In genomic region chr3:126938520-126939346, GRCh38 we compare ENCODE assay signal across 24 cellular contexts. TPM values are rescaled to one million over a fixed set of nuclear protein-coding genes. Genes with fewer than 3 reads are reported as not detected.
DNase-seq lines count a peak whose midpoint lies in the region; FAIRE-seq and TF ChIP-seq lines count a peak whose summit lies in the region.
"Had no signal": no experiment of that assay in that cellular context is flagged by ENCODE, and none has a peak within 500 bp of the region (broad histone marks: within the 10 kb centered on the region; RNA-seq: fewer than 3 reads in every experiment).

No MANE protein-coding gene starts in this region.

- BruUV-seq in MCF 10A (replicated peaks; lab: Mats Ljungman, UMichigan), result no TSS peak

- H3K27me3 Mint-ChIP-seq in MCF 10A (ENCODE audit: insufficient read depth, unreplicated experiment), result no peaks in the 10 kb centered on the region
- H3K27me3 Mint-ChIP-seq: activated naive CD4-positive, alpha-beta T cell treated with anti-CD3 and anti-CD28 coated beads, Interleukin-2, amount 50 U/mL, for 24 hours; activated T-helper 17 cell treated with anti-CD3 and anti-CD28 coated beads, Interleukin-2, amount 50 U/mL, for 72 hours; CD8-positive, alpha-beta memory T cell; effector memory CD8-positive, alpha-beta T cell had no signal

- H3K4me1 ChIP-seq in breast epithelium (no peaks in the 10 kb centered on the region), small intestine (ENCODE audit: control insufficient read depth in 2 of 2, insufficient read depth in 1 of 2, low read depth in 1 of 2, low read length in 1 of 2) (peaks cover 0 to 1% of the 10 kb centered on the region in 2 donors)
- H3K4me1 ChIP-seq: ascending aorta had no signal

- H3K36me3 ChIP-seq in breast epithelium, result no peaks in the 10 kb centered on the region
- no peaks in the 10 kb centered on the region for H3K36me3 ChIP-seq in small intestine (ENCODE audit: control insufficient read depth in 2 of 2, insufficient read depth in 2 of 2, low read length in 2 of 2)
- H3K36me3 ChIP-seq: ascending aorta, upper lobe of left lung had no signal

- POLR2A ChIA-PET in MCF 10A (lab: Yijun Ruan, JAX), result interaction anchor here (0.6 to 1.1 kb wide), 3 partner anchors 11 to 852 kb away, joined by 3 to 5 read pairs (median 3); no protein-coding TSS in a partner anchor

- TF ChIP-seq CTCF in MCF 10A (IDR thresholded peaks at IDR 0.05; ENCODE audit: unreplicated experiment) (no peak), breast epithelium (IDR thresholded peaks at IDR 0.05) (no peak), GM10266 (IDR thresholded peaks at IDR 0.05; ENCODE audit: control insufficient read depth, insufficient read depth, low read depth, missing control alignments) (no peak)

- DNase-seq in MCF 10A (ENCODE audit: unreplicated experiment) (peak; percentile 21), breast epithelium (ENCODE audit: low spot score in 2 of 2) (no peak), SK-N-DZ (ENCODE audit: low spot score) (peak; percentile 44), kidney tubule cell (ENCODE audit: low spot score) (peak; percentile 11), small intestine (peak; percentile 15), iPS-NIHi7 (ENCODE audit: extremely low spot score) (no peak), GM10266 (ENCODE audit: extremely low spot score) (no peak)
- DNase-seq in activated CD4-positive, alpha-beta T cell treated with anti-CD3 and anti-CD28 coated beads for 4 hours, result no peak
- DNase-seq: 8988T; activated CD4-positive, alpha-beta T cell treated with anti-CD3 and anti-CD28 coated beads, Interleukin-2, amount 50 U/mL, for 48 hours; activated CD8-positive, alpha-beta memory T cell treated with anti-CD3 and anti-CD28 coated beads, Interleukin-2, amount 50 U/mL, for 4 hours; CD8-positive, alpha-beta memory T cell; cerebellar nuclear complex; effector memory CD8-positive, alpha-beta T cell; foreskin melanocyte; NCI-H226; NCI-H748 treated with DMSO at 0.1 percent for 48 hours; stimulated activated CD4-positive, alpha-beta T cell treated with anti-CD3 and anti-CD28 coated beads, Interleukin-1b, Interleukin-23, amount 100 ng/mL, for 48 hours; upper lobe of left lung had no signal

- intact Hi-C loops in MCF 10A (cut with micrococcal nuclease), result no loop called here
- intact Hi-C loops in breast epithelium (cut with DNase I; ENCODE audit: low total_unique reads), result no loop called here

- no peaks in the 10 kb centered on the region for H3K9me3 ChIP-seq in breast epithelium
- H3K9me3 ChIP-seq in small intestine (ENCODE audit: control insufficient read depth, low read depth), result no peaks in the 10 kb centered on the region
- H3K9me3 ChIP-seq: ascending aorta, upper lobe of left lung had no signal

- H3K27ac Mint-ChIP-seq in MCF 10A (ENCODE audit: low read depth, unreplicated experiment), result no peak overlapping the region
- H3K27ac Mint-ChIP-seq: activated naive CD4-positive, alpha-beta T cell treated with anti-CD3 and anti-CD28 coated beads, Interleukin-2, amount 50 U/mL, for 24 hours; activated T-helper 17 cell treated with anti-CD3 and anti-CD28 coated beads, Interleukin-2, amount 50 U/mL, for 72 hours; CD8-positive, alpha-beta memory T cell; effector memory CD8-positive, alpha-beta T cell; mesothelial cell of epicardium had no signal

- CTCF ChIA-PET in MCF 10A (lab: Yijun Ruan, JAX), result interaction anchor here (0.8 to 1.2 kb wide), 2 partner anchors 11 to 193 kb away, joined by 3 read pairs; no protein-coding TSS in a partner anchor

- H3K27ac ChIP-seq in breast epithelium, result no peak overlapping the region
- no peak overlapping the region for H3K27ac ChIP-seq in small intestine (ENCODE audit: low read depth in 1 of 2, low read length in 1 of 2)
- H3K27ac ChIP-seq: ascending aorta, HL-60, upper lobe of left lung had no signal

- 50 to 74% (median 70%) methylated on average over 8 of the region's 8 CpGs for WGBS in small intestine, 3 donors

- H3K4me3 ChIP-seq in breast epithelium (no peak overlapping the region), small intestine (ENCODE audit: low read depth in 1 of 2, low read length in 2 of 2) (no peak overlapping the region)
- H3K4me3 ChIP-seq: ascending aorta, upper lobe of left lung had no signal

- H3K27me3 ChIP-seq in breast epithelium (no peaks in the 10 kb centered on the region), small intestine (ENCODE audit: control insufficient read depth in 2 of 2, insufficient read depth in 2 of 2, low read length in 2 of 2) (no peaks in the 10 kb centered on the region)
- H3K27me3 ChIP-seq: ascending aorta, upper lobe of left lung had no signal

- TF ChIP-seq POLR2A in breast epithelium (IDR thresholded peaks at IDR 0.05), result no peak

- H3K4me3 Mint-ChIP-seq in MCF 10A (ENCODE audit: unreplicated experiment), result no peak overlapping the region
- H3K4me3 Mint-ChIP-seq: activated naive CD4-positive, alpha-beta T cell treated with anti-CD3 and anti-CD28 coated beads, Interleukin-2, amount 50 U/mL, for 24 hours; activated T-helper 17 cell treated with anti-CD3 and anti-CD28 coated beads, Interleukin-2, amount 50 U/mL, for 72 hours; CD8-positive, alpha-beta memory T cell; effector memory CD8-positive, alpha-beta T cell; mesothelial cell of epicardium had no signal

- H3K36me3 Mint-ChIP-seq in MCF 10A (ENCODE audit: insufficient read depth, unreplicated experiment), result peaks cover 6% of the 10 kb centered on the region

- FAIRE-seq in small intestine (lab: Jason Lieb, UNC), result no peak

- peaks cover 12% of the 10 kb centered on the region for H3K4me1 Mint-ChIP-seq in MCF 10A (ENCODE audit: insufficient read depth, unreplicated experiment)
- H3K4me1 Mint-ChIP-seq: activated naive CD4-positive, alpha-beta T cell treated with anti-CD3 and anti-CD28 coated beads, Interleukin-2, amount 50 U/mL, for 24 hours; activated T-helper 17 cell treated with anti-CD3 and anti-CD28 coated beads, Interleukin-2, amount 50 U/mL, for 72 hours; CD8-positive, alpha-beta memory T cell had no signal

- no peaks in the 10 kb centered on the region for H3K9me3 Mint-ChIP-seq in MCF 10A (ENCODE audit: unreplicated experiment)
- H3K9me3 Mint-ChIP-seq: activated naive CD4-positive, alpha-beta T cell treated with anti-CD3 and anti-CD28 coated beads, Interleukin-2, amount 50 U/mL, for 24 hours; activated T-helper 17 cell treated with anti-CD3 and anti-CD28 coated beads, Interleukin-2, amount 50 U/mL, for 72 hours; CD8-positive, alpha-beta memory T cell; effector memory CD8-positive, alpha-beta T cell; mesothelial cell of epicardium had no signal

RNA-seq across cellular contexts. Expression of gene PLXNA1, which starts 44.2 kb away (rescaled TPM):
- total RNA-seq in MCF 10A (2022) (42.1 and 48.4 TPM in 2 replicates), breast epithelium (10 to 100 TPM; 21.3 to 32.2 (median 25.9) TPM)
- 35.7 and 45.9 TPM in 2 replicates for polyA plus RNA-seq in SK-N-DZ (2014; cell fraction: cytosol; rRNA removed)
- 116 and 164 TPM in 2 replicates for polyA plus RNA-seq in SK-N-DZ (2014; cell fraction: nucleus; rRNA removed)
- 1 to 10 TPM; 1.4 to 8.0 (median 4.7) TPM for polyA plus RNA-seq in small intestine

Comparison
In these comparisons a context has a peak if more than half of its experiments do, and no peak if none do; other contexts are left out.
1. DNase-seq: peak in MCF 10A (single experiment), SK-N-DZ (single experiment), kidney tubule cell (single experiment) and small intestine (single experiment); none in breast epithelium (0 of 2), iPS-NIHi7 (single experiment), GM10266 (single experiment) and activated CD4-positive, alpha-beta T cell treated with anti-CD3 and anti-CD28 coated beads for 4 hours (0 of 2).